In genomic region chr9:101601904-101602765, GRCh38 we compare ENCODE assay signal across 10 cellular contexts. TPM values are rescaled to one million over a fixed set of nuclear protein-coding genes. Genes with fewer than 3 reads are reported as not detected.
A peak's percentile ranks its signal among the peaks of the same experiment; 100 is the strongest.
DNase-seq lines count a peak whose midpoint lies in the region; ATAC-seq and TF ChIP-seq lines count a peak whose summit lies in the region.
"Had no signal": no experiment of that assay in that cellular context is flagged by ENCODE, and none has a peak within 500 bp of the region (broad histone marks: within the 10 kb centered on the region; RNA-seq: fewer than 3 reads in every experiment).

No MANE protein-coding gene starts in this region.

- peaks cover 20% of the 10 kb centered on the region for H3K27me3 Mint-ChIP-seq in Calu3 (ENCODE audit: unreplicated experiment)
- peaks cover 2 to 11% (median 3%) of the 10 kb centered on the region in 5 donors for H3K27me3 Mint-ChIP-seq in naive thymus-derived CD8-positive, alpha-beta T cell

- H2AFZ ChIP-seq in Loucy (ENCODE audit: low read length): peak overlapping the region; percentile 65; the same call in 1 of the 2 replicates

- no peaks in the 10 kb centered on the region for H3K36me3 ChIP-seq in Loucy (ENCODE audit: insufficient read depth, low read length)
- no peaks in the 10 kb centered on the region for H3K36me3 ChIP-seq in esophagus squamous epithelium

- no peak overlapping the region for H3K9ac ChIP-seq in Loucy (ENCODE audit: low read depth, low read length, poor library complexity, severe bottlenecking)

- no peak overlapping the region for H3K4me3 Mint-ChIP-seq in Calu3 (ENCODE audit: low read depth, unreplicated experiment)
- peak overlapping the region in 9 of 10 donors; percentile 44 to 81 (median 53) for H3K4me3 Mint-ChIP-seq in naive thymus-derived CD8-positive, alpha-beta T cell

- no peaks in the 10 kb centered on the region for H3F3A ChIP-seq in Loucy (ENCODE audit: low read depth)

- H3K4me1 ChIP-seq in Loucy (ENCODE audit: insufficient read depth, low read length, poor library complexity, severe bottlenecking) (peaks cover 7% of the 10 kb centered on the region), esophagus squamous epithelium (no peaks in the 10 kb centered on the region)

- ATAC-seq in GM19395 (IDR thresholded peaks at IDR 0.05; ENCODE audit: unreplicated experiment) (peak; percentile 80), GM19455 (IDR thresholded peaks at IDR 0.05; ENCODE audit: unreplicated experiment) (no peak)
- ATAC-seq in naive thymus-derived CD8-positive, alpha-beta T cell: peak in 1 of 2 donors; percentile 43

- H3K27ac ChIP-seq in esophagus squamous epithelium: no peak overlapping the region
- H3K27ac ChIP-seq: skin epidermis had no signal

- H3K9me3 ChIP-seq in Loucy (ENCODE audit: insufficient read depth, low read depth, low read length) (no peaks in the 10 kb centered on the region), esophagus squamous epithelium (no peaks in the 10 kb centered on the region)

- DNase-seq in Calu3 (peak; percentile 10), SHP77 treated with DMSO at 0.1 percent for 48 hours (lab: John Stamatoyannopoulos, UW) (peak; percentile 40), esophagus squamous epithelium (lab: John Stamatoyannopoulos, UW) (no peak)
- peak in 4 of 10 donors; percentile 4 to 41 (median 35) for DNase-seq in naive thymus-derived CD8-positive, alpha-beta T cell
- no peak for DNase-seq in stimulated activated CD4-positive, alpha-beta T cell treated with anti-CD3 and anti-CD28 coated beads, Interleukin-15, amount 100 ng/mL, for 24 hours

- POLR2A ChIA-PET in naive thymus-derived CD8-positive, alpha-beta T cell (lab: Charles Lee): no interaction called here

- H3K4me3 ChIP-seq in Loucy (ENCODE audit: low read length, poor library complexity, severe bottlenecking) (no peak overlapping the region), esophagus squamous epithelium (no peak overlapping the region)
- H3K4me3 ChIP-seq: skin epidermis had no signal

- H3K27ac Mint-ChIP-seq in Calu3 (ENCODE audit: unreplicated experiment): no peak overlapping the region
- peak overlapping the region in 3 of 10 donors; percentile 48 to 72 (median 68) for H3K27ac Mint-ChIP-seq in naive thymus-derived CD8-positive, alpha-beta T cell

- H3K9me2 ChIP-seq in Loucy (replicated peaks; ENCODE audit: low read depth, low read length): no peaks in the 10 kb centered on the region

- no peaks in the 10 kb centered on the region for H3K4me1 Mint-ChIP-seq in Calu3 (ENCODE audit: low read depth, unreplicated experiment)
- peaks cover 0 to 9% (median 4%) of the 10 kb centered on the region in 4 donors for H3K4me1 Mint-ChIP-seq in naive thymus-derived CD8-positive, alpha-beta T cell

- H4K20me1 ChIP-seq in Loucy (ENCODE audit: insufficient read depth, low read length, poor library complexity, severe bottlenecking): no peaks in the 10 kb centered on the region

- H3K79me2 ChIP-seq in Loucy (ENCODE audit: insufficient read depth, low read length): no peaks in the 10 kb centered on the region

- no peak for TF ChIP-seq POLR2A in esophagus squamous epithelium (IDR thresholded peaks at IDR 0.05)

- CTCF ChIA-PET in Calu3 (lab: Charles Lee): no interaction called here

- H3K27me3 ChIP-seq in Loucy (ENCODE audit: insufficient read depth, low read length, poor library complexity, severe bottlenecking) (no peaks in the 10 kb centered on the region), esophagus squamous epithelium (peaks cover 0 to 18% (median 0%) of the 10 kb centered on the region in 4 donors)

- TF ChIP-seq CTCF in Calu3 (IDR thresholded peaks at IDR 0.05; ENCODE audit: unreplicated experiment) (peak; percentile 27), Loucy (conservative IDR thresholded peaks at IDR 0.05; ENCODE audit: low read length) (peak; percentile 84), esophagus squamous epithelium (IDR thresholded peaks at IDR 0.05) (peak in 5 of 6 experiments; percentile 20 to 57 (median 34))

- 25 to 35% methylated on average over 9 to 11 of the region's 11 CpGs for WGBS in esophagus squamous epithelium, 2 donors

- no TSS peak for BruUV-seq in Calu3 (replicated peaks; lab: Mats Ljungman, UMichigan)

- peak overlapping the region; percentile 40 for H3K4me2 ChIP-seq in Loucy (ENCODE audit: low read depth, low read length, poor library complexity, severe bottlenecking)

- intact Hi-C loops in Calu3 (cut with micrococcal nuclease; ENCODE audit: unreplicated experiment) (loop anchor here (1.0 to 5.0 kb wide), 3 partner anchors 105 to 371 kb away; no protein-coding TSS in a partner anchor), esophagus squamous epithelium (cut with DNase I) (no loop called here)

- H3K36me3 Mint-ChIP-seq in Calu3 (ENCODE audit: insufficient read depth, unreplicated experiment): no peaks in the 10 kb centered on the region
- H3K36me3 Mint-ChIP-seq in naive thymus-derived CD8-positive, alpha-beta T cell: no peaks in the 10 kb centered on the region

- H3K9me3 Mint-ChIP-seq in Calu3 (ENCODE audit: low read depth, unreplicated experiment): no peaks in the 10 kb centered on the region
- no peaks in the 10 kb centered on the region for H3K9me3 Mint-ChIP-seq in naive thymus-derived CD8-positive, alpha-beta T cell

RNA-seq across cellular contexts. Expression of gene PPP3R2, which starts 7.4 kb away (rescaled TPM):
- not detected in 2 replicates for total RNA-seq in Calu3 (2022)
- not detected for total RNA-seq in esophagus squamous epithelium
- total RNA-seq in naive thymus-derived CD8-positive, alpha-beta T cell: not detected
- polyA plus RNA-seq in naive thymus-derived CD8-positive, alpha-beta T cell: not detected
- total RNA-seq: T-helper 1 cell treated with Interleukin-12 subunit alpha and Interleukin-12 subunit beta and Interleukin-4 antibody, amounts not matched to agents 30 ng/mL and 1 ng/mL, for 36 hours had no signal

Comparison
In these comparisons a context has a peak if more than half of its experiments do, and no peak if none do; other contexts are left out.
1. DNase-seq: peak in Calu3 (single experiment) and SHP77 treated with DMSO at 0.1 percent for 48 hours (single experiment); none in esophagus squamous epithelium (single experiment) and stimulated activated CD4-positive, alpha-beta T cell treated with anti-CD3 and anti-CD28 coated beads, Interleukin-15, amount 100 ng/mL, for 24 hours (single experiment).
2. CTCF ChIP-seq: peak in every context shown above with its lines; median percentile 84 in Loucy; 34 in esophagus squamous epithelium; 27 in Calu3.